Comparison of ENCODE assay signal across 8 cellular contexts in genomic region chr22:24938741-24939341, GRCh38. TPM values are rescaled to one million over a fixed set of nuclear protein-coding genes. Genes with fewer than 3 reads are reported as not detected.
A peak's percentile ranks its signal among the peaks of the same experiment; 100 is the strongest.
DNase-seq lines count a peak whose midpoint lies in the region; ATAC-seq and TF ChIP-seq lines count a peak whose summit lies in the region.

No MANE protein-coding gene starts in this region.

- H3K27me3 ChIP-seq in KMS-11 (ENCODE audit: insufficient read depth, low read depth) = no peaks in the 10 kb centered on the region

- TF ChIP-seq CTCF in KMS-11 (conservative IDR thresholded peaks at IDR 0.05; ENCODE audit: low read depth, low read length) (peak; percentile 87), RWPE1 (conservative IDR thresholded peaks at IDR 0.05; ENCODE audit: low read depth) (peak; percentile 82)

- no peak overlapping the region for H3K4me3 ChIP-seq in KMS-11 (IDR thresholded peaks at IDR 0.05; ENCODE audit: insufficient read depth, low read depth, low read length)

- H3K9ac ChIP-seq in KMS-11 = no peak overlapping the region

- no peaks in the 10 kb centered on the region for H3K36me3 ChIP-seq in KMS-11 (ENCODE audit: insufficient read depth)

- H4K20me1 ChIP-seq in KMS-11 (ENCODE audit: insufficient read depth) = no peaks in the 10 kb centered on the region

- H3K27ac ChIP-seq in KMS-11 = no peak overlapping the region
- no peak overlapping the region for H3K27ac ChIP-seq in RWPE1

- H3K4me2 ChIP-seq in KMS-11 = no peak overlapping the region

- H3K4me1 ChIP-seq in KMS-11 (ENCODE audit: low read depth, poor library complexity, severe bottlenecking) = no peaks in the 10 kb centered on the region

- H2AFZ ChIP-seq in KMS-11 (ENCODE audit: low read depth) = no peak overlapping the region

- DNase-seq in SKM-1 treated with dmso at 0.1 percent for 144 hours (lab: John Stamatoyannopoulos, UW; ENCODE audit: unreplicated experiment) = peak; percentile 22
- DNase-seq in SKM-1 (lab: John Stamatoyannopoulos, UW; ENCODE audit: unreplicated experiment) = no peak
- DNase-seq in RWPE1 (ENCODE audit: low spot score) = peak; percentile 55
- peak; percentile 60 for DNase-seq in cerebellum (ENCODE audit: low spot score)
- peak; percentile 41 for DNase-seq in medulla oblongata (ENCODE audit: extremely low spot score)
- DNase-seq in putamen (ENCODE audit: low spot score) = no peak

- H3K79me2 ChIP-seq in KMS-11 (ENCODE audit: insufficient read depth, low read depth) = no peaks in the 10 kb centered on the region

- no peak for ATAC-seq in GM18519 (IDR thresholded peaks at IDR 0.05; ENCODE audit: low FRiP score, unreplicated experiment)

- CTCF ChIA-PET in RWPE1 (lab: Yijun Ruan, JAX) = interaction anchor here (0.6 to 1.7 kb wide), 9 partner anchors 15 to 288 kb away, joined by 3 to 9 read pairs (median 4); no protein-coding TSS in a partner anchor

- POLR2A ChIA-PET in RWPE1 (lab: Yijun Ruan, JAX; ENCODE audit: low non-redundant PET) = no interaction called here

RNA-seq across cellular contexts. Expression of gene LHFPL7, which starts 7.7 kb away (rescaled TPM):
- not detected for total RNA-seq in cerebellum

RNA-seq across cellular contexts. Expression of gene KIAA1671, which starts 13.7 kb away (rescaled TPM):
- 9.5 TPM for total RNA-seq in cerebellum

Comparison
In these comparisons a context has a peak if more than half of its experiments do, and no peak if none do; other contexts are left out.
1. DNase-seq: peak in SKM-1 treated with dmso at 0.1 percent for 144 hours (single experiment), RWPE1 (single experiment), cerebellum (single experiment) and medulla oblongata (single experiment); none in SKM-1 (single experiment) and putamen (single experiment).